ENCODE assay signal across 8 cellular contexts in genomic region chr22:31345331-31346254, GRCh38. TPM values are rescaled to one million over a fixed set of nuclear protein-coding genes. Genes with fewer than 3 reads are reported as not detected.
DNase-seq lines count a peak whose midpoint lies in the region; ATAC-seq and TF ChIP-seq lines count a peak whose summit lies in the region.

No MANE protein-coding gene starts in this region.

- H3K4me1 ChIP-seq in ACC112 (ENCODE audit: control insufficient read depth, insufficient read depth, low read length, unreplicated experiment) (peaks cover 20% of the 10 kb centered on the region), right lobe of liver (peaks cover 0 to 29% (median 5%) of the 10 kb centered on the region in 4 donors)

- WGBS in right lobe of liver (ENCODE audit: insufficient coverage, low coverage, low lambda C conversion rate, missing lambda C conversion rate), result 0% methylated on average over 10 of the region's 126 CpGs

- H2AFZ ChIP-seq in ACC112 (ENCODE audit: low read length, unreplicated experiment), result no peak overlapping the region

- H3K27me3 ChIP-seq in ACC112 (ENCODE audit: insufficient read depth, low read length), result no peaks in the 10 kb centered on the region
- no peaks in the 10 kb centered on the region for H3K27me3 ChIP-seq in right lobe of liver

- H3K27ac ChIP-seq in ACC112 (ENCODE audit: low read depth, low read length) (no peak overlapping the region), right lobe of liver (peak overlapping the region; percentile 6 to 80 (median 43))

- peak; percentile 36 for ATAC-seq in GM18861 (IDR thresholded peaks at IDR 0.05; ENCODE audit: unreplicated experiment)
- ATAC-seq in HG03342 (IDR thresholded peaks at IDR 0.05; ENCODE audit: unreplicated experiment), result peak; percentile 43
- peak; percentile 60 to 71 (median 64) for ATAC-seq in right lobe of liver

- peak overlapping the region; percentile 88 for H3K4me3 ChIP-seq in ACC112 (ENCODE audit: low read depth, low read length)
- peak overlapping the region; percentile 58 to 69 (median 65) for H3K4me3 ChIP-seq in right lobe of liver

- no peaks in the 10 kb centered on the region for H3K9me3 ChIP-seq in right lobe of liver

- DNase-seq in NCI-H526 treated with DMSO at 0.1 percent for 48 hours (lab: John Stamatoyannopoulos, UW) (peak; percentile 76), right lobe of liver (peak; percentile 85 to 89 (median 88))
- DNase-seq in activated CD4-positive, alpha-beta T cell treated with anti-CD3 and anti-CD28 coated beads, Interleukin-2, amount 50 U/mL, for 24 hours (ENCODE audit: low read depth in 1 of 2, low spot score in 1 of 2), result peak; percentile 77 to 78
- peak; percentile 84 for DNase-seq in stimulated activated CD4-positive, alpha-beta T cell treated with anti-CD3 and anti-CD28 coated beads, Interleukin-4, amount 100 ng/mL, for 24 hours

- peaks cover 7% of the 10 kb centered on the region for H3K79me2 ChIP-seq in ACC112 (ENCODE audit: control insufficient read depth, insufficient read depth, low read length, unreplicated experiment)

- peak overlapping the region; percentile 85 for H3K4me3 Mint-ChIP-seq in dendritic cell treated with granulocyte-macrophage colony-stimulating factor and Interleukin-4, amounts not matched to agents 40 ng/mL and 50 ng/mL, for 4 days

- peaks cover 9% of the 10 kb centered on the region for H3K27me3 Mint-ChIP-seq in dendritic cell treated with granulocyte-macrophage colony-stimulating factor and Interleukin-4, amounts not matched to agents 40 ng/mL and 50 ng/mL, for 4 days

- peaks cover 51% of the 10 kb centered on the region for H3K36me3 Mint-ChIP-seq in dendritic cell treated with granulocyte-macrophage colony-stimulating factor and Interleukin-4, amounts not matched to agents 40 ng/mL and 50 ng/mL, for 4 days (ENCODE audit: low read depth)

- H3K9me3 Mint-ChIP-seq in dendritic cell treated with granulocyte-macrophage colony-stimulating factor and Interleukin-4, amounts not matched to agents 40 ng/mL and 50 ng/mL, for 4 days, result no peaks in the 10 kb centered on the region

- H3K36me3 ChIP-seq in ACC112 (ENCODE audit: insufficient read depth, low read length) (no peaks in the 10 kb centered on the region), right lobe of liver (no peaks in the 10 kb centered on the region)

- intact Hi-C loops in dendritic cell treated with granulocyte-macrophage colony-stimulating factor and Interleukin-4, amounts not matched to agents 40 ng/mL and 50 ng/mL, for 4 days (cut with micrococcal nuclease), result loop anchor here (1.0 to 5.0 kb wide), 2 partner anchors 53 to 54 kb away; partner anchors contain the start of genes DRG1 and PIK3IP1
- intact Hi-C loops in right lobe of liver (cut with DNase I), result loop anchor here in 1 of 2 donors (10.0 kb wide), 1 partner anchor 59 kb away; no protein-coding TSS in a partner anchor

- TF ChIP-seq CTCF in right lobe of liver (IDR thresholded peaks at IDR 0.05), result peak; percentile 71 to 98 (median 80)

- H3K4me1 Mint-ChIP-seq in dendritic cell treated with granulocyte-macrophage colony-stimulating factor and Interleukin-4, amounts not matched to agents 40 ng/mL and 50 ng/mL, for 4 days (ENCODE audit: low read depth), result peaks cover 56% of the 10 kb centered on the region

- H3K27ac Mint-ChIP-seq in dendritic cell treated with granulocyte-macrophage colony-stimulating factor and Interleukin-4, amounts not matched to agents 40 ng/mL and 50 ng/mL, for 4 days, result peak overlapping the region; percentile 91

- TF ChIP-seq POLR2A in right lobe of liver (IDR thresholded peaks at IDR 0.05), result peak; percentile 34

RNA-seq across cellular contexts. Expression of gene PATZ1, which starts 0.6 kb away (rescaled TPM):
- 10 to 100 TPM in 4 of 6 experiments, 1 to 10 TPM in 2; 7.4 to 18.8 (median 11.5) TPM for total RNA-seq in right lobe of liver

RNA-seq across cellular contexts. Expression of gene PIK3IP1, which starts 53.3 kb away (rescaled TPM):
- total RNA-seq in right lobe of liver, result 1 to 10 TPM; 1.3 to 6.6 (median 5.6) TPM

RNA-seq across cellular contexts. Expression of gene DRG1, which starts 53.8 kb away (rescaled TPM):
- 10 to 100 TPM; 24.2 to 34.7 (median 26.5) TPM for total RNA-seq in right lobe of liver
